8 cellular contexts compared by ENCODE assay signal in the genomic region with DNA sequence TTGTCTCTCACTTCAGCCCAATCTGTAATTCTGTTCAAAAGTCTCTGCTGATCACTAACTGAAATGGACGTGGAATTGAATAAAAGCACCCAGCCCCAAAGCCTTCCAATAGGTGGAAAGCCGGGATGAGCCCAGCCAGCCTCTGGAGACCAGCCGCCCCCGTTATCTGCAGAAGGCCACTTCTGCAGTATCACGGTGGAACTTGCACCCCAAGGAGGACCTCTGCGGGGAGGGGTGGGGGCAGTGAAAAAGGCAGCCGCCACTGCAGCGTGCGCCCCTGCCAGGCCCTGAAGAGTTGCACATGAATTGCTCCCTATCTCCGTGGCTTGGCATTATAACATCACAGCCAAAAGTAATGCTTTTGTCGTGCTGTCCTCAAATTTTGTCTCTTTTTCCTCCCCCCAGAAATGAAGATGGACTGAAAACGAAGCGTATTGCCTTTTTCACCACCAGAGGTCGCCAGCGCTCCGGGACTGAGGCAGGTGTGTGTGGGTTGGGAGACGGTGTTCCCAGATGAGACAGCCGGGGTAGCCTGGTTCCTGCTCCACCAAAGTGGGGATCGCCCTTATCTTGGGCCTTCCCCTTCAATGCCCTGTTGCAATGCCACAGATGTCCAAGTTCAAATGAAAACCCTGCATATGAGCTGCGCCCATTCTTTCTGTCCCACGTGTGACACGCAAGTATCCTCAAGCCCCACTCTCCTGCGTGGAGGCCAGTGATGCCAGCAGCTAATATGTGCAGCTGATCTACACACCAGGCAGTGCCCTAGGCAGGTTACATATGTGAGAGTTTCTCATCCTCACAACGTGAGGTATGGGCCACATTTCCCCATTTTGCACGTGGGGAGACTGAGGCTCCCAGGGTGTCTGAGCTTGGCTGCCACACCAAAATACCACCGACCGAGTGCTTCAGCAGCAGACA.
DNase-seq lines count a peak whose midpoint lies in the region; ATAC-seq and TF ChIP-seq lines count a peak whose summit lies in the region.

No MANE protein-coding gene starts in this region.

- ATAC-seq in naive B cell (ENCODE audit: low read depth in 2 of 2) (peak; percentile 43 to 59), HG03139 (IDR thresholded peaks at IDR 0.05; ENCODE audit: unreplicated experiment) (no peak)

- H3K9me3 ChIP-seq in CD4-positive, alpha-beta memory T cell (ENCODE audit: control insufficient read depth in 1 of 2, low read length in 2 of 2) = no peaks in the 10 kb centered on the region
- H3K9me3 ChIP-seq in HAP-1 = no peaks in the 10 kb centered on the region

- peak; percentile 42 to 53 (median 51) for DNase-seq in CD4-positive, alpha-beta memory T cell
- DNase-seq in HAP-1 (ENCODE audit: low spot score in 2 of 2) = peak; percentile 20 to 84
- peak; percentile 14 for DNase-seq in NCI-H774 (lab: John Stamatoyannopoulos, UW)
- peak; percentile 90 for DNase-seq in activated CD8-positive, alpha-beta memory T cell treated with anti-CD3 and anti-CD28 coated beads, Interleukin-2, amount 50 U/mL, for 48 hours
- DNase-seq in epithelial cell of proximal tubule (ENCODE audit: low read depth) = no peak
- peak; percentile 45 for DNase-seq in naive B cell
- peak; percentile 46 to 48 for DNase-seq in stimulated activated CD8-positive, alpha-beta memory T cell treated with anti-CD3 and anti-CD28 coated beads, Interleukin-7, amount 100 ng/mL, for 4 hours (ENCODE audit: low read depth in 2 of 2)

- H3K27me3 Mint-ChIP-seq in CD4-positive, alpha-beta memory T cell = peaks cover 5 to 6% of the 10 kb centered on the region in 2 donors
- no peaks in the 10 kb centered on the region for H3K27me3 Mint-ChIP-seq in naive B cell

- H3K4me3 ChIP-seq in CD4-positive, alpha-beta memory T cell (ENCODE audit: low read length in 2 of 2) = no peak overlapping the region
- no peak overlapping the region for H3K4me3 ChIP-seq in HAP-1
- H3K4me3 ChIP-seq in epithelial cell of proximal tubule (ENCODE audit: low read depth, low read length) = no peak overlapping the region

- no peaks in the 10 kb centered on the region for H3K36me3 Mint-ChIP-seq in CD4-positive, alpha-beta memory T cell
- H3K36me3 Mint-ChIP-seq in naive B cell = peaks cover 0 to 7% of the 10 kb centered on the region in 2 donors

- intact Hi-C loops in CD4-positive, alpha-beta memory T cell (cut with micrococcal nuclease) = no loop called here

- no peak overlapping the region for H3K27ac Mint-ChIP-seq in CD4-positive, alpha-beta memory T cell
- H3K27ac Mint-ChIP-seq in naive B cell = peak overlapping the region in 2 of 6 donors; percentile 75 to 76

- no peaks in the 10 kb centered on the region for H3K9me3 Mint-ChIP-seq in CD4-positive, alpha-beta memory T cell
- no peaks in the 10 kb centered on the region for H3K9me3 Mint-ChIP-seq in naive B cell

- H3K36me3 ChIP-seq in CD4-positive, alpha-beta memory T cell (ENCODE audit: insufficient read depth, low read length) = no peaks in the 10 kb centered on the region
- peaks cover 26% of the 10 kb centered on the region for H3K36me3 ChIP-seq in HAP-1 (replicated peaks)

- peak; percentile 97 for TF ChIP-seq CTCF in epithelial cell of proximal tubule (conservative IDR thresholded peaks at IDR 0.05; ENCODE audit: low read depth, low read length)

- no peaks in the 10 kb centered on the region for H3K4me1 ChIP-seq in CD4-positive, alpha-beta memory T cell (ENCODE audit: insufficient read depth, low read length)
- H3K4me1 ChIP-seq in HAP-1 = no peaks in the 10 kb centered on the region

- no peak overlapping the region for H3K4me3 Mint-ChIP-seq in CD4-positive, alpha-beta memory T cell
- H3K4me3 Mint-ChIP-seq in naive B cell = no peak overlapping the region

- no peak overlapping the region for H3K27ac ChIP-seq in CD4-positive, alpha-beta memory T cell (ENCODE audit: low read depth, low read length)

- CTCF ChIA-PET in CD4-positive, alpha-beta memory T cell (lab: Charles Lee; ENCODE audit: partially characterized antibody) = interaction anchor here (0.7 to 2.4 kb wide), 25 partner anchors 8 to 487 kb away, joined by 3 to 49 read pairs (median 4); no protein-coding TSS in a partner anchor

- H3K27me3 ChIP-seq in CD4-positive, alpha-beta memory T cell (ENCODE audit: insufficient read depth, low read length) = no peaks in the 10 kb centered on the region
- H3K27me3 ChIP-seq in HAP-1 (ENCODE audit: low read depth) = no peaks in the 10 kb centered on the region

- H3K4me1 Mint-ChIP-seq in CD4-positive, alpha-beta memory T cell = peaks cover 0 to 5% (median under 1%) of the 10 kb centered on the region in 4 donors
- peaks cover 0 to 2% (median 0%) of the 10 kb centered on the region in 3 donors for H3K4me1 Mint-ChIP-seq in naive B cell

- POLR2A ChIA-PET in CD4-positive, alpha-beta memory T cell (lab: Charles Lee; ENCODE audit: partially characterized antibody) = no interaction called here

- in situ Hi-C loops in HAP-1 (cut with MboI; ENCODE audit: low sequenced_read_pairs) = loop anchor here (5.0 kb wide), 1 partner anchor 242 kb away; no protein-coding TSS in a partner anchor
